In genomic region chr12:132487311-132487741, GRCh38 we compare ENCODE assay signal across 12 cellular contexts. TPM values are rescaled to one million over a fixed set of nuclear protein-coding genes. Genes with fewer than 3 reads are reported as not detected.
DNase-seq lines count a peak whose midpoint lies in the region; ATAC-seq and TF ChIP-seq lines count a peak whose summit lies in the region.
"Had no signal": no experiment of that assay in that cellular context is flagged by ENCODE, and none has a peak within 500 bp of the region (broad histone marks: within the 10 kb centered on the region; RNA-seq: fewer than 3 reads in every experiment).

No MANE protein-coding gene starts in this region.

- H3K4me3 Mint-ChIP-seq in activated CD4-positive, alpha-beta T cell treated with anti-CD3 and anti-CD28 coated beads, Interleukin-2, amount 10 ng/mL, durations not matched to agents 24 days and 14 days, result peak overlapping the region; percentile 89
- peak overlapping the region; percentile 84 for H3K4me3 Mint-ChIP-seq in activated T-helper 1 cell treated with anti-CD3 and anti-CD28 coated beads, Interleukin-12 subunit alpha, Interleukin-12 subunit beta, Interleukin-2, Interleukin-4 antibody, amounts not matched to agents 30 ng/mL and 10 ng/mL and 1 ng/mL, durations not matched to agents 14 hours and 24 hours and 36 hours
- peak overlapping the region; percentile 92 for H3K4me3 Mint-ChIP-seq in natural killer cell treated with Interleukin-12 subunit alpha and Interleukin-12 subunit beta and Interleukin-15 and Interleukin-18, amount 100 ng/mL, for 72 hours

- H3K27ac Mint-ChIP-seq in activated CD4-positive, alpha-beta T cell treated with anti-CD3 and anti-CD28 coated beads, Interleukin-2, amount 10 ng/mL, durations not matched to agents 24 days and 14 days, result peak overlapping the region; percentile 95
- no peak overlapping the region for H3K27ac Mint-ChIP-seq in activated T-helper 1 cell treated with anti-CD3 and anti-CD28 coated beads, Interleukin-12 subunit alpha, Interleukin-12 subunit beta, Interleukin-2, Interleukin-4 antibody, amounts not matched to agents 30 ng/mL and 10 ng/mL and 1 ng/mL, durations not matched to agents 14 hours and 24 hours and 36 hours
- peak overlapping the region; percentile 77 to 91 for H3K27ac Mint-ChIP-seq in natural killer cell treated with Interleukin-12 subunit alpha and Interleukin-12 subunit beta and Interleukin-15 and Interleukin-18, amount 100 ng/mL, for 72 hours

- H3K9me3 Mint-ChIP-seq in activated CD4-positive, alpha-beta T cell treated with anti-CD3 and anti-CD28 coated beads, Interleukin-2, amount 10 ng/mL, durations not matched to agents 24 days and 14 days, result no peaks in the 10 kb centered on the region
- H3K9me3 Mint-ChIP-seq in activated T-helper 1 cell treated with anti-CD3 and anti-CD28 coated beads, Interleukin-12 subunit alpha, Interleukin-12 subunit beta, Interleukin-2, Interleukin-4 antibody, amounts not matched to agents 30 ng/mL and 10 ng/mL and 1 ng/mL, durations not matched to agents 14 hours and 24 hours and 36 hours, result no peaks in the 10 kb centered on the region
- no peaks in the 10 kb centered on the region for H3K9me3 Mint-ChIP-seq in natural killer cell treated with Interleukin-12 subunit alpha and Interleukin-12 subunit beta and Interleukin-15 and Interleukin-18, amount 100 ng/mL, for 72 hours

- no peak for TF ChIP-seq POLR2A in erythroblast (IDR thresholded peaks at IDR 0.05; ENCODE audit: low read length)

- no peak for DNase-seq in activated CD4-positive, alpha-beta T cell treated with anti-CD3 and anti-CD28 coated beads, Interleukin-2, amount 10 ng/mL, durations not matched to agents 24 days and 14 days
- DNase-seq in activated CD4-positive, alpha-beta T cell treated with anti-CD3 and anti-CD28 coated beads, Interleukin-2, amount 50 U/mL, for 4 hours, result no peak
- peak; percentile 67 for DNase-seq in D341Med (ENCODE audit: low spot score)
- no peak for DNase-seq in activated T-helper 1 cell treated with anti-CD3 and anti-CD28 coated beads, Interleukin-12 subunit alpha, Interleukin-12 subunit beta, Interleukin-2, Interleukin-4 antibody, amounts not matched to agents 30 ng/mL and 10 ng/mL and 1 ng/mL, durations not matched to agents 14 hours and 24 hours and 36 hours (ENCODE audit: low spot score)
- DNase-seq in natural killer cell treated with Interleukin-12 subunit alpha and Interleukin-12 subunit beta and Interleukin-15 and Interleukin-18, amount 100 ng/mL, for 72 hours (ENCODE audit: low spot score), result no peak
- no peak for DNase-seq in erythroblast (lab: John Stamatoyannopoulos, UW)
- DNase-seq in Kasumi-1 (lab: John Stamatoyannopoulos, UW), result no peak
- DNase-seq: activated CD4-positive, CD25-positive, alpha-beta regulatory T cell treated with anti-CD3 and anti-CD28 coated beads, Interleukin-2, amount 50 U/mL, for 72 hours; activated gamma-delta T cell treated with Interleukin-2 at 50 U/mL for 16 hours; mesendoderm; NCI-H2029 treated with DMSO at 0.1 percent for 48 hours had no signal

- intact Hi-C loops in activated CD4-positive, alpha-beta T cell treated with anti-CD3 and anti-CD28 coated beads, Interleukin-2, amount 10 ng/mL, durations not matched to agents 24 days and 14 days (cut with micrococcal nuclease), result no loop called here
- intact Hi-C loops in activated T-helper 1 cell treated with anti-CD3 and anti-CD28 coated beads, Interleukin-12 subunit alpha, Interleukin-12 subunit beta, Interleukin-2, Interleukin-4 antibody, amounts not matched to agents 30 ng/mL and 10 ng/mL and 1 ng/mL, durations not matched to agents 14 hours and 24 hours and 36 hours (cut with micrococcal nuclease), result loop anchor here (5.0 kb wide), 1 partner anchor 400 kb away; the partner anchor contains the start of gene CHFR

- no peaks in the 10 kb centered on the region for H3K27me3 Mint-ChIP-seq in activated CD4-positive, alpha-beta T cell treated with anti-CD3 and anti-CD28 coated beads, Interleukin-2, amount 10 ng/mL, durations not matched to agents 24 days and 14 days
- peaks cover 1% of the 10 kb centered on the region for H3K27me3 Mint-ChIP-seq in activated T-helper 1 cell treated with anti-CD3 and anti-CD28 coated beads, Interleukin-12 subunit alpha, Interleukin-12 subunit beta, Interleukin-2, Interleukin-4 antibody, amounts not matched to agents 30 ng/mL and 10 ng/mL and 1 ng/mL, durations not matched to agents 14 hours and 24 hours and 36 hours (ENCODE audit: insufficient read depth)
- peaks cover 0 to 2% of the 10 kb centered on the region in 2 donors for H3K27me3 Mint-ChIP-seq in natural killer cell treated with Interleukin-12 subunit alpha and Interleukin-12 subunit beta and Interleukin-15 and Interleukin-18, amount 100 ng/mL, for 72 hours

- peaks cover 34% of the 10 kb centered on the region for H3K4me1 Mint-ChIP-seq in activated CD4-positive, alpha-beta T cell treated with anti-CD3 and anti-CD28 coated beads, Interleukin-2, amount 10 ng/mL, durations not matched to agents 24 days and 14 days
- peaks cover 38% of the 10 kb centered on the region for H3K4me1 Mint-ChIP-seq in activated T-helper 1 cell treated with anti-CD3 and anti-CD28 coated beads, Interleukin-12 subunit alpha, Interleukin-12 subunit beta, Interleukin-2, Interleukin-4 antibody, amounts not matched to agents 30 ng/mL and 10 ng/mL and 1 ng/mL, durations not matched to agents 14 hours and 24 hours and 36 hours (ENCODE audit: low read depth)
- H3K4me1 Mint-ChIP-seq in natural killer cell treated with Interleukin-12 subunit alpha and Interleukin-12 subunit beta and Interleukin-15 and Interleukin-18, amount 100 ng/mL, for 72 hours (ENCODE audit: low read depth in 2 of 2), result peaks cover 31 to 32% of the 10 kb centered on the region in 2 donors

- peaks cover 4% of the 10 kb centered on the region for H3K36me3 Mint-ChIP-seq in activated CD4-positive, alpha-beta T cell treated with anti-CD3 and anti-CD28 coated beads, Interleukin-2, amount 10 ng/mL, durations not matched to agents 24 days and 14 days (ENCODE audit: low read depth)
- H3K36me3 Mint-ChIP-seq in activated T-helper 1 cell treated with anti-CD3 and anti-CD28 coated beads, Interleukin-12 subunit alpha, Interleukin-12 subunit beta, Interleukin-2, Interleukin-4 antibody, amounts not matched to agents 30 ng/mL and 10 ng/mL and 1 ng/mL, durations not matched to agents 14 hours and 24 hours and 36 hours (ENCODE audit: low read depth), result peaks cover 4% of the 10 kb centered on the region
- H3K36me3 Mint-ChIP-seq in natural killer cell treated with Interleukin-12 subunit alpha and Interleukin-12 subunit beta and Interleukin-15 and Interleukin-18, amount 100 ng/mL, for 72 hours, result no peaks in the 10 kb centered on the region

- no peak for ATAC-seq in natural killer cell treated with Interleukin-12 subunit alpha and Interleukin-12 subunit beta and Interleukin-15 and Interleukin-18, amount 100 ng/mL, for 72 hours
- no peak for ATAC-seq in GM18867 (IDR thresholded peaks at IDR 0.05; ENCODE audit: unreplicated experiment)

RNA-seq across cellular contexts. Expression of gene FBRSL1, which starts 2.6 kb away (rescaled TPM):
- total RNA-seq in activated CD4-positive, alpha-beta T cell treated with anti-CD3 and anti-CD28 coated beads, Interleukin-2, amount 10 ng/mL, durations not matched to agents 24 days and 14 days, result 91.3 and 96.1 TPM in 2 replicates
- 75.8 and 80.2 TPM in 2 replicates for total RNA-seq in activated T-helper 1 cell treated with anti-CD3 and anti-CD28 coated beads, Interleukin-12 subunit alpha, Interleukin-12 subunit beta, Interleukin-2, Interleukin-4 antibody, amounts not matched to agents 30 ng/mL and 10 ng/mL and 1 ng/mL, durations not matched to agents 14 hours and 24 hours and 36 hours
- 10 to 100 TPM; 38.0 to 91.5 TPM for total RNA-seq in natural killer cell treated with Interleukin-12 subunit alpha and Interleukin-12 subunit beta and Interleukin-15 and Interleukin-18, amount 100 ng/mL, for 72 hours
